ENCODE assay signal across 8 cellular contexts in genomic region chr16:57775661-57776469, GRCh38. TPM values are rescaled to one million over a fixed set of nuclear protein-coding genes. Genes with fewer than 3 reads are reported as not detected.
DNase-seq lines count a peak whose midpoint lies in the region; ATAC-seq and TF ChIP-seq lines count a peak whose summit lies in the region.

No MANE protein-coding gene starts in this region.

- no peak overlapping the region for H3K27ac ChIP-seq in caudate nucleus (ENCODE audit: low read depth, low read length)

- peak; percentile 73 for DNase-seq in DMS53 treated with DMSO at 0.1 percent for 48 hours (lab: John Stamatoyannopoulos, UW; ENCODE audit: unreplicated experiment)
- DNase-seq in NCI-H1092 (lab: John Stamatoyannopoulos, UW): peak; percentile 28
- peak in 40 of 61 donors; percentile 18 to 69 (median 40) for DNase-seq in caudate nucleus (lab: John Stamatoyannopoulos, UW)
- no peak for DNase-seq in effector CD4-positive, alpha-beta T cell
- DNase-seq in GF-D8 (lab: John Stamatoyannopoulos, UW): no peak
- no peak for DNase-seq in occipital lobe (lab: John Stamatoyannopoulos, UW)

- H3K36me3 Mint-ChIP-seq in nephron (ENCODE audit: low read depth): peaks cover 18% of the 10 kb centered on the region

- TF ChIP-seq CTCF in nephron (IDR thresholded peaks at IDR 0.05; ENCODE audit: unreplicated experiment in 3 of 3): peak; percentile 40 to 70 (median 53)

- no peak overlapping the region for H3K27ac Mint-ChIP-seq in nephron

- no peaks in the 10 kb centered on the region for H3K9me3 Mint-ChIP-seq in nephron

- ATAC-seq in HG02938 (IDR thresholded peaks at IDR 0.05; ENCODE audit: unreplicated experiment): no peak

- H3K27me3 Mint-ChIP-seq in nephron (ENCODE audit: low read depth): no peaks in the 10 kb centered on the region

- H3K4me3 Mint-ChIP-seq in nephron: no peak overlapping the region

- peaks cover 5% of the 10 kb centered on the region for H3K4me1 Mint-ChIP-seq in nephron

RNA-seq across cellular contexts. Expression of gene KIFC3, which starts 26.4 kb away (rescaled TPM):
- total RNA-seq in occipital lobe: 44.6 TPM

RNA-seq across cellular contexts. Expression of gene KATNB1, which starts 40.3 kb away (rescaled TPM):
- 27.8 TPM for total RNA-seq in occipital lobe

Comparison
In these comparisons a context has a peak if more than half of its experiments do, and no peak if none do; other contexts are left out.
1. DNase-seq: peak in DMS53 treated with DMSO at 0.1 percent for 48 hours (single experiment), NCI-H1092 (single experiment) and caudate nucleus (40 of 61); none in effector CD4-positive, alpha-beta T cell (single experiment), GF-D8 (single experiment) and occipital lobe (single experiment).